ENCODE assay signal across 1 cellular context in genomic region chr5:108530706-108531105, GRCh38.
TF ChIP-seq lines count a peak whose summit lies in the region.

No MANE protein-coding gene starts in this region.

TF ChIP-seq in IMR-90, 13 proteins besides CTCF, POLR2A, EP300 and RAD21 (continued from another document):
- TF ChIP-seq USF2 (IDR thresholded peaks at IDR 0.05; ENCODE audit: low read depth, low read length) (no peak), BHLHE40 (IDR thresholded peaks at IDR 0.05; ENCODE audit: low read depth, low read length) (no peak), CEBPB (IDR thresholded peaks at IDR 0.05; ENCODE audit: low read depth, low read length) (no peak), RCOR1 (IDR thresholded peaks at IDR 0.05; ENCODE audit: insufficient replicate concordance, low read length) (no peak), MXI1 (IDR thresholded peaks at IDR 0.05; ENCODE audit: borderline replicate concordance, low read depth, low read length) (no peak), FOS (IDR thresholded peaks at IDR 0.05; ENCODE audit: low read depth, low read length) (no peak), SMC3 (IDR thresholded peaks at IDR 0.05; ENCODE audit: low read depth, low read length) (no peak), RFX5 (IDR thresholded peaks at IDR 0.05; ENCODE audit: low read depth, low read length) (no peak)
TF ChIP-seq in IMR-90: peak in this region for 0.
